7 cellular contexts compared by ENCODE assay signal in genomic region chr11:121237247-121237646, GRCh38. TPM values are rescaled to one million over a fixed set of nuclear protein-coding genes. Genes with fewer than 3 reads are reported as not detected.
A peak's percentile ranks its signal among the peaks of the same experiment; 100 is the strongest.
DNase-seq lines count a peak whose midpoint lies in the region; ATAC-seq and TF ChIP-seq lines count a peak whose summit lies in the region.
"Not testable (repeated sequence)": the region's sequence is repeated elsewhere in the genome, so short reads cannot be mapped to it uniquely, and the experiment has no call there.

No MANE protein-coding gene starts in this region.

- peaks cover 21% of the 10 kb centered on the region for H3K4me1 Mint-ChIP-seq in activated CD4-positive, alpha-beta T cell treated with anti-CD3 and anti-CD28 coated beads, Interleukin-2, amount 10 ng/mL, durations not matched to agents 24 days and 14 days
- H3K4me1 Mint-ChIP-seq in endothelial cell (ENCODE audit: unreplicated experiment), result peaks cover 38% of the 10 kb centered on the region
- peaks cover 68% of the 10 kb centered on the region for H3K4me1 Mint-ChIP-seq in neural progenitor cell

- H3K9me3 Mint-ChIP-seq in activated CD4-positive, alpha-beta T cell treated with anti-CD3 and anti-CD28 coated beads, Interleukin-2, amount 10 ng/mL, durations not matched to agents 24 days and 14 days; endothelial cell (ENCODE audit: unreplicated experiment); neural progenitor cell: not testable (repeated sequence)

- not testable (repeated sequence) for H3K9ac ChIP-seq in neural progenitor cell

- H3K4me1 ChIP-seq in OCI-LY7 (ENCODE audit: insufficient read depth, low read length, poor library complexity, severe bottlenecking) (peaks cover 29% of the 10 kb centered on the region), neural progenitor cell (peaks cover 52% of the 10 kb centered on the region)

- peaks cover 41% of the 10 kb centered on the region for H3F3A ChIP-seq in neural progenitor cell (ENCODE audit: low read depth)

- in situ Hi-C loops in GM13977 (cut with MboI; ENCODE audit: low pct_unique_long_range_greater_than_20kb, low sequenced_read_pairs, unreplicated experiment), result not testable (repeated sequence)

- peak overlapping the region; percentile 55 for H3K27ac ChIP-seq in OCI-LY7 (ENCODE audit: low read depth, low read length, poor library complexity, severe bottlenecking)
- peak overlapping the region; percentile 70 for H3K27ac ChIP-seq in neural progenitor cell

- peak overlapping the region; percentile 1 for H3K4me3 Mint-ChIP-seq in activated CD4-positive, alpha-beta T cell treated with anti-CD3 and anti-CD28 coated beads, Interleukin-2, amount 10 ng/mL, durations not matched to agents 24 days and 14 days
- not testable (repeated sequence) for H3K4me3 Mint-ChIP-seq in endothelial cell (ENCODE audit: unreplicated experiment)
- peak overlapping the region; percentile 49 for H3K4me3 Mint-ChIP-seq in neural progenitor cell

- not testable (repeated sequence) for H3K36me3 ChIP-seq in OCI-LY7 (ENCODE audit: insufficient read depth, low read length); neural progenitor cell

- not testable (repeated sequence) for H3K27ac Mint-ChIP-seq in activated CD4-positive, alpha-beta T cell treated with anti-CD3 and anti-CD28 coated beads, Interleukin-2, amount 10 ng/mL, durations not matched to agents 24 days and 14 days
- peak overlapping the region; percentile 76 for H3K27ac Mint-ChIP-seq in endothelial cell (ENCODE audit: unreplicated experiment)
- H3K27ac Mint-ChIP-seq in neural progenitor cell, result peak overlapping the region; percentile 85

- H3K79me2 ChIP-seq in OCI-LY7 (ENCODE audit: insufficient read depth, low read depth, low read length); neural progenitor cell (ENCODE audit: low read depth): not testable (repeated sequence)

- not testable (repeated sequence) for BruUV-seq in OCI-LY7 (replicated peaks; lab: Mats Ljungman, UMichigan)

- not testable (repeated sequence) for H3K9me3 ChIP-seq in OCI-LY7 (ENCODE audit: low read length); neural progenitor cell (ENCODE audit: low read depth)

- peak; percentile 61 for DNase-seq in GM13977 (ENCODE audit: low spot score)
- DNase-seq in OCI-LY7 (ENCODE audit: low spot score), result peak; percentile 82
- DNase-seq in activated CD4-positive, alpha-beta T cell treated with anti-CD3 and anti-CD28 coated beads, Interleukin-2, amount 10 ng/mL, durations not matched to agents 24 days and 14 days; endothelial cell (ENCODE audit: low spot score); neural progenitor cell (ENCODE audit: low spot score): not testable (repeated sequence)

- POLR2A ChIA-PET in OCI-LY7 (lab: Charles Lee), result interaction anchor here (0.6 to 1.5 kb wide), 4 partner anchors 9 to 762 kb away, joined by 3 to 5 read pairs (median 3); no protein-coding TSS in a partner anchor

- H3K4me3 ChIP-seq in OCI-LY7 (ENCODE audit: low read depth, low read length, poor library complexity, severe bottlenecking), result peak overlapping the region; percentile 49
- not testable (repeated sequence) for H3K4me3 ChIP-seq in neural progenitor cell

- H3K4me2 ChIP-seq in OCI-LY7 (ENCODE audit: low read length) (peak overlapping the region; percentile 75), neural progenitor cell (peak overlapping the region; percentile 40)

- peak; percentile 42 for ATAC-seq in GM21723 (IDR thresholded peaks at IDR 0.05; ENCODE audit: unreplicated experiment)
- peak; percentile 32 for ATAC-seq in HG03432 (IDR thresholded peaks at IDR 0.05; ENCODE audit: unreplicated experiment)

- peak overlapping the region; percentile 98 for H2AFZ ChIP-seq in OCI-LY7 (ENCODE audit: low read length)
- H2AFZ ChIP-seq in neural progenitor cell (replicated peaks), result peak overlapping the region; percentile 35

- intact Hi-C loops in OCI-LY7 (cut with micrococcal nuclease; ENCODE audit: unreplicated experiment), result loop anchor here (5.0 kb wide), 1 partner anchor 55 kb away; the partner anchor contains the start of gene SC5D
- intact Hi-C loops in activated CD4-positive, alpha-beta T cell treated with anti-CD3 and anti-CD28 coated beads, Interleukin-2, amount 10 ng/mL, durations not matched to agents 24 days and 14 days (cut with micrococcal nuclease), result loop anchor here (5.0 kb wide), 1 partner anchor 55 kb away; the partner anchor contains the start of gene SC5D

- TF ChIP-seq CTCF in GM13977 (IDR thresholded peaks at IDR 0.05; ENCODE audit: extremely low read depth, insufficient read depth, missing control alignments), result peak; percentile 28
- TF ChIP-seq CTCF in OCI-LY7 (conservative IDR thresholded peaks at IDR 0.05; ENCODE audit: low read length); endothelial cell (IDR thresholded peaks at IDR 0.05; ENCODE audit: unreplicated experiment); neural progenitor cell (IDR thresholded peaks at IDR 0.05): not testable (repeated sequence)

- CTCF ChIA-PET in OCI-LY7 (lab: Charles Lee; ENCODE audit: unreplicated experiment), result interaction anchor here (1.1 kb wide), 1 partner anchor 10 kb away, joined by 4 read pairs; no protein-coding TSS in a partner anchor

- H3K27me3 ChIP-seq in neural progenitor cell, result not testable (repeated sequence)

- H4K20me1 ChIP-seq in OCI-LY7 (ENCODE audit: insufficient read depth, low read length); neural progenitor cell (ENCODE audit: low read depth): not testable (repeated sequence)

- not testable (repeated sequence) for H3K36me3 Mint-ChIP-seq in activated CD4-positive, alpha-beta T cell treated with anti-CD3 and anti-CD28 coated beads, Interleukin-2, amount 10 ng/mL, durations not matched to agents 24 days and 14 days (ENCODE audit: low read depth); endothelial cell (ENCODE audit: low read depth, unreplicated experiment); neural progenitor cell

- not testable (repeated sequence) for H3K9me2 ChIP-seq in OCI-LY7 (ENCODE audit: insufficient read depth, low read length)

- H3K27me3 Mint-ChIP-seq in activated CD4-positive, alpha-beta T cell treated with anti-CD3 and anti-CD28 coated beads, Interleukin-2, amount 10 ng/mL, durations not matched to agents 24 days and 14 days, result peaks cover 29% of the 10 kb centered on the region
- not testable (repeated sequence) for H3K27me3 Mint-ChIP-seq in endothelial cell (ENCODE audit: unreplicated experiment); neural progenitor cell (ENCODE audit: insufficient read depth, low read depth)

RNA-seq across cellular contexts. Expression of gene SC5D, which starts 55.3 kb away (rescaled TPM):
- 16.4 and 27.9 TPM in 2 replicates for total RNA-seq in OCI-LY7 (2014; rRNA removed; shearing (Covaris generic))
- total RNA-seq in OCI-LY7 (2022) (42.7 and 43.3 TPM in 2 replicates), endothelial cell (ENCODE audit: unreplicated experiment) (88.8 TPM), neural progenitor cell (ENCODE audit: low replicate concordance) (43.3 and 80.7 TPM in 2 replicates)
- total RNA-seq in activated CD4-positive, alpha-beta T cell treated with anti-CD3 and anti-CD28 coated beads, Interleukin-2, amount 10 ng/mL, durations not matched to agents 24 days and 14 days, result 22.9 and 25.4 TPM in 2 replicates
